1 cellular context compared by ENCODE assay signal in the genomic region with DNA sequence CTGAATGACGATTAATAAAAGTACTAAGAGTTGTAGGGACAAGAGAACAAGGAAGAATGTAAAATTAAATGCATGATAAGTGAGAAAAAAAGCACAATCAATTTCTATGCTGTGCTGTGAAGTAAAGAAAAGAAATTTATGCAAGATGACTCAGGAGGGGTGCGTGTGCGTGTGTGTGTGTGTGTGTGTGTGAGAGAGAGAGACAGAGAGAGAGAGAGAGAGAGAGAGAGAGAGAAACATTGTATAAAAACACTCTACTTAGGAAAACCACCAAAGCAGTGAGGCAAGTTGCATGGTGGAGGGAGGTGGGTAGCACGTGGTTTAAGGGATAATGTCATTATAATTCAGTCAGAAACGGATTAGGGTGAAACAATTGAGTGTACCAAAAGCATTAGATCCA.
TF ChIP-seq lines count a peak whose summit lies in the region.

No MANE protein-coding gene starts in this region.

TF ChIP-seq in GM23338, 12 proteins besides CTCF, POLR2A, EP300 and RAD21 (continued from another document):
- TF ChIP-seq, protein P1, sequence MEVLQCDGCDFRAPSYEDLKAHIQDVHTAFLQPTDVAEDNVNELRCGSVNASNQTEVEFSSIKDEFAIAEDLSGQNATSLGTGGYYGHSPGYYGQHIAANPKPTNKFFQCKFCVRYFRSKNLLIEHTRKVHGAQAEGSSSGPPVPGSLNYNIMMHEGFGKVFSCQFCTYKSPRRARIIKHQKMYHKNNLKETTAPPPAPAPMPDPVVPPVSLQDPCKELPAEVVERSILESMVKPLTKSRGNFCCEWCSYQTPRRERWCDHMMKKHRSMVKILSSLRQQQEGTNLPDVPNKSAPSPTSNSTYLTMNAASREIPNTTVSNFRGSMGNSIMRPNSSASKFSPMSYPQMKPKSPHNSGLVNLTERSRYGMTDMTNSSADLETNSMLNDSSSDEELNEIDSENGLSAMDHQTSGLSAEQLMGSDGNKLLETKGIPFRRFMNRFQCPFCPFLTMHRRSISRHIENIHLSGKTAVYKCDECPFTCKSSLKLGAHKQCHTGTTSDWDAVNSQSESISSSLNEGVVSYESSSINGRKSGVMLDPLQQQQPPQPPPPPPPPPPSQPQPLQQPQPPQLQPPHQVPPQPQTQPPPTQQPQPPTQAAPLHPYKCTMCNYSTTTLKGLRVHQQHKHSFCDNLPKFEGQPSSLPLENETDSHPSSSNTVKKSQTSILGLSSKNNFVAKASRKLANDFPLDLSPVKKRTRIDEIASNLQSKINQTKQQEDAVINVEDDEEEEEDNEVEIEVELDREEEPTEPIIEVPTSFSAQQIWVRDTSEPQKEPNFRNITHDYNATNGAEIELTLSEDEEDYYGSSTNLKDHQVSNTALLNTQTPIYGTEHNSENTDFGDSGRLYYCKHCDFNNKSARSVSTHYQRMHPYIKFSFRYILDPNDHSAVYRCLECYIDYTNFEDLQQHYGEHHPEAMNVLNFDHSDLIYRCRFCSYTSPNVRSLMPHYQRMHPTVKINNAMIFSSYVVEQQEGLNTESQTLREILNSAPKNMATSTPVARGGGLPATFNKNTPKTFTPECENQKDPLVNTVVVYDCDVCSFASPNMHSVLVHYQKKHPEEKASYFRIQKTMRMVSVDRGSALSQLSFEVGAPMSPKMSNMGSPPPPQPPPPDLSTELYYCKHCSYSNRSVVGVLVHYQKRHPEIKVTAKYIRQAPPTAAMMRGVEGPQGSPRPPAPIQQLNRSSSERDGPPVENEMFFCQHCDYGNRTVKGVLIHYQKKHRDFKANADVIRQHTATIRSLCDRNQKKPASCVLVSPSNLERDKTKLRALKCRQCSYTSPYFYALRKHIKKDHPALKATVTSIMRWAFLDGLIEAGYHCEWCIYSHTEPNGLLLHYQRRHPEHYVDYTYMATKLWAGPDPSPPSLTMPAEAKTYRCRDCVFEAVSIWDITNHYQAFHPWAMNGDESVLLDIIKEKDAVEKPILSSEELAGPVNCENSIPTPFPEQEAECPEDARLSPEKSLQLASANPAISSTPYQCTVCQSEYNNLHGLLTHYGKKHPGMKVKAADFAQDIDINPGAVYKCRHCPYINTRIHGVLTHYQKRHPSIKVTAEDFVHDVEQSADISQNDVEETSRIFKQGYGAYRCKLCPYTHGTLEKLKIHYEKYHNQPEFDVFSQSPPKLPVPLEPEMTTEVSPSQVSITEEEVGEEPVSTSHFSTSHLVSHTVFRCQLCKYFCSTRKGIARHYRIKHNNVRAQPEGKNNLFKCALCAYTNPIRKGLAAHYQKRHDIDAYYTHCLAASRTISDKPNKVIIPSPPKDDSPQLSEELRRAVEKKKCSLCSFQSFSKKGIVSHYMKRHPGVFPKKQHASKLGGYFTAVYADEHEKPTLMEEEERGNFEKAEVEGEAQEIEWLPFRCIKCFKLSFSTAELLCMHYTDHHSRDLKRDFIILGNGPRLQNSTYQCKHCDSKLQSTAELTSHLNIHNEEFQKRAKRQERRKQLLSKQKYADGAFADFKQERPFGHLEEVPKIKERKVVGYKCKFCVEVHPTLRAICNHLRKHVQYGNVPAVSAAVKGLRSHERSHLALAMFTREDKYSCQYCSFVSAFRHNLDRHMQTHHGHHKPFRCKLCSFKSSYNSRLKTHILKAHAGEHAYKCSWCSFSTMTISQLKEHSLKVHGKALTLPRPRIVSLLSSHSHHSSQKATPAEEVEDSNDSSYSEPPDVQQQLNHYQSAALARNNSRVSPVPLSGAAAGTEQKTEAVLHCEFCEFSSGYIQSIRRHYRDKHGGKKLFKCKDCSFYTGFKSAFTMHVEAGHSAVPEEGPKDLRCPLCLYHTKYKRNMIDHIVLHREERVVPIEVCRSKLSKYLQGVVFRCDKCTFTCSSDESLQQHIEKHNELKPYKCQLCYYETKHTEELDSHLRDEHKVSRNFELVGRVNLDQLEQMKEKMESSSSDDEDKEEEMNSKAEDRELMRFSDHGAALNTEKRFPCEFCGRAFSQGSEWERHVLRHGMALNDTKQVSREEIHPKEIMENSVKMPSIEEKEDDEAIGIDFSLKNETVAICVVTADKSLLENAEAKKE (CRISPR knock-in tag; IDR thresholded peaks at IDR 0.05), result no peak
- no peak for TF ChIP-seq ZNF331 (CRISPR knock-in tag; IDR thresholded peaks at IDR 0.05; ENCODE audit: low read depth)
- TF ChIP-seq JUNB (IDR thresholded peaks at IDR 0.05; ENCODE audit: unreplicated experiment), result no peak
- TF ChIP-seq STAT1 (IDR thresholded peaks at IDR 0.05; ENCODE audit: unreplicated experiment), result no peak
- TF ChIP-seq, protein P2, sequence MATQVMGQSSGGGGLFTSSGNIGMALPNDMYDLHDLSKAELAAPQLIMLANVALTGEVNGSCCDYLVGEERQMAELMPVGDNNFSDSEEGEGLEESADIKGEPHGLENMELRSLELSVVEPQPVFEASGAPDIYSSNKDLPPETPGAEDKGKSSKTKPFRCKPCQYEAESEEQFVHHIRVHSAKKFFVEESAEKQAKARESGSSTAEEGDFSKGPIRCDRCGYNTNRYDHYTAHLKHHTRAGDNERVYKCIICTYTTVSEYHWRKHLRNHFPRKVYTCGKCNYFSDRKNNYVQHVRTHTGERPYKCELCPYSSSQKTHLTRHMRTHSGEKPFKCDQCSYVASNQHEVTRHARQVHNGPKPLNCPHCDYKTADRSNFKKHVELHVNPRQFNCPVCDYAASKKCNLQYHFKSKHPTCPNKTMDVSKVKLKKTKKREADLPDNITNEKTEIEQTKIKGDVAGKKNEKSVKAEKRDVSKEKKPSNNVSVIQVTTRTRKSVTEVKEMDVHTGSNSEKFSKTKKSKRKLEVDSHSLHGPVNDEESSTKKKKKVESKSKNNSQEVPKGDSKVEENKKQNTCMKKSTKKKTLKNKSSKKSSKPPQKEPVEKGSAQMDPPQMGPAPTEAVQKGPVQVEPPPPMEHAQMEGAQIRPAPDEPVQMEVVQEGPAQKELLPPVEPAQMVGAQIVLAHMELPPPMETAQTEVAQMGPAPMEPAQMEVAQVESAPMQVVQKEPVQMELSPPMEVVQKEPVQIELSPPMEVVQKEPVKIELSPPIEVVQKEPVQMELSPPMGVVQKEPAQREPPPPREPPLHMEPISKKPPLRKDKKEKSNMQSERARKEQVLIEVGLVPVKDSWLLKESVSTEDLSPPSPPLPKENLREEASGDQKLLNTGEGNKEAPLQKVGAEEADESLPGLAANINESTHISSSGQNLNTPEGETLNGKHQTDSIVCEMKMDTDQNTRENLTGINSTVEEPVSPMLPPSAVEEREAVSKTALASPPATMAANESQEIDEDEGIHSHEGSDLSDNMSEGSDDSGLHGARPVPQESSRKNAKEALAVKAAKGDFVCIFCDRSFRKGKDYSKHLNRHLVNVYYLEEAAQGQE (IDR thresholded peaks at IDR 0.05; ENCODE audit: unreplicated experiment), result no peak
- no peak for TF ChIP-seq ZNF114 (CRISPR knock-in tag; IDR thresholded peaks at IDR 0.05)
